8 cellular contexts compared by ENCODE assay signal in genomic region chr16:9256196-9256595, GRCh38.
DNase-seq lines count a peak whose midpoint lies in the region; ATAC-seq and TF ChIP-seq lines count a peak whose summit lies in the region.

No MANE protein-coding gene starts in this region.

- no peaks in the 10 kb centered on the region for H3K79me2 ChIP-seq in Karpas-422 (ENCODE audit: low read length)

- no peak overlapping the region for H3K27ac Mint-ChIP-seq in activated CD4-positive, alpha-beta T cell treated with anti-CD3 and anti-CD28 coated beads, Interleukin-2, amount 10 ng/mL, durations not matched to agents 7 days and 5 days

- H3K27ac ChIP-seq in Karpas-422 (ENCODE audit: low read length) = no peak overlapping the region
- no peak overlapping the region for H3K27ac ChIP-seq in gastroesophageal sphincter

- H3K36me3 ChIP-seq in Karpas-422 (ENCODE audit: insufficient read depth, low read length) (no peaks in the 10 kb centered on the region), gastroesophageal sphincter (no peaks in the 10 kb centered on the region)

- H3K27me3 Mint-ChIP-seq in activated CD4-positive, alpha-beta T cell treated with anti-CD3 and anti-CD28 coated beads, Interleukin-2, amount 10 ng/mL, durations not matched to agents 7 days and 5 days = peaks cover 2% of the 10 kb centered on the region

- no peaks in the 10 kb centered on the region for H3K36me3 Mint-ChIP-seq in activated CD4-positive, alpha-beta T cell treated with anti-CD3 and anti-CD28 coated beads, Interleukin-2, amount 10 ng/mL, durations not matched to agents 7 days and 5 days (ENCODE audit: low read depth)

- no peak for TF ChIP-seq EP300 in gastroesophageal sphincter (IDR thresholded peaks at IDR 0.05)

- H3K9me2 ChIP-seq in Karpas-422 (replicated peaks; ENCODE audit: insufficient read depth, low read length) = no peaks in the 10 kb centered on the region

- POLR2A ChIA-PET in activated CD4-positive, alpha-beta T cell treated with anti-CD3 and anti-CD28 coated beads, Interleukin-2, amount 10 ng/mL, durations not matched to agents 7 days and 5 days (lab: Charles Lee) = no interaction called here

- no peak for TF ChIP-seq POLR2A in gastroesophageal sphincter (IDR thresholded peaks at IDR 0.05)

- no peak overlapping the region for H2AFZ ChIP-seq in Karpas-422 (ENCODE audit: low read length)

- TF ChIP-seq CTCF in choroid plexus epithelial cell (conservative IDR thresholded peaks at IDR 0.05; ENCODE audit: low read depth, low read length) (peak; percentile 14), gastroesophageal sphincter (IDR thresholded peaks at IDR 0.05) (peak in 1 of 4 experiments; percentile 19)

- H3K4me2 ChIP-seq in Karpas-422 (ENCODE audit: low read depth, low read length, poor library complexity, severe bottlenecking) = no peak overlapping the region

- H3K4me3 Mint-ChIP-seq in activated CD4-positive, alpha-beta T cell treated with anti-CD3 and anti-CD28 coated beads, Interleukin-2, amount 10 ng/mL, durations not matched to agents 7 days and 5 days = no peak overlapping the region

- no peaks in the 10 kb centered on the region for H3K9me3 ChIP-seq in Karpas-422 (ENCODE audit: low read length)
- no peaks in the 10 kb centered on the region for H3K9me3 ChIP-seq in gastroesophageal sphincter

- no peaks in the 10 kb centered on the region for H4K20me1 ChIP-seq in Karpas-422 (ENCODE audit: insufficient read depth, low read depth, low read length)

- DNase-seq in activated CD4-positive, alpha-beta T cell treated with anti-CD3 and anti-CD28 coated beads, Interleukin-2, amount 10 ng/mL, durations not matched to agents 7 days and 5 days = peak; percentile 46
- DNase-seq in activated CD4-positive, alpha-beta T cell treated with anti-CD3 and anti-CD28 coated beads for 1 hour = no peak
- DNase-seq in Karpas-422 = peak; percentile 86
- peak; percentile 1 for DNase-seq in choroid plexus epithelial cell (ENCODE audit: low read depth)
- peak; percentile 8 to 17 for DNase-seq in stimulated activated CD4-positive, alpha-beta T cell treated with anti-CD3 and anti-CD28 coated beads, Interleukin-15, amount 100 ng/mL, for 48 hours (ENCODE audit: low read depth in 2 of 2)

- H3K9me3 Mint-ChIP-seq in activated CD4-positive, alpha-beta T cell treated with anti-CD3 and anti-CD28 coated beads, Interleukin-2, amount 10 ng/mL, durations not matched to agents 7 days and 5 days = no peaks in the 10 kb centered on the region

- 33 to 71% methylated on average over 1 of the region's 6 CpGs for WGBS in gastroesophageal sphincter (ENCODE audit: low coverage in 1 of 2), 2 donors

- H3K9ac ChIP-seq in Karpas-422 (ENCODE audit: low read length) = no peak overlapping the region

- ATAC-seq in gastroesophageal sphincter (no peak), GM21526 (IDR thresholded peaks at IDR 0.05; ENCODE audit: low FRiP score, unreplicated experiment) (no peak), GM18498 (IDR thresholded peaks at IDR 0.05; ENCODE audit: unreplicated experiment) (no peak)

- H3K4me1 ChIP-seq in Karpas-422 (ENCODE audit: low read length) (no peaks in the 10 kb centered on the region), gastroesophageal sphincter (no peaks in the 10 kb centered on the region)

- H3K4me1 Mint-ChIP-seq in activated CD4-positive, alpha-beta T cell treated with anti-CD3 and anti-CD28 coated beads, Interleukin-2, amount 10 ng/mL, durations not matched to agents 7 days and 5 days = no peaks in the 10 kb centered on the region

- CTCF ChIA-PET in activated CD4-positive, alpha-beta T cell treated with anti-CD3 and anti-CD28 coated beads, Interleukin-2, amount 10 ng/mL, durations not matched to agents 7 days and 5 days (lab: Charles Lee) = no interaction called here

- no peak overlapping the region for H3K4me3 ChIP-seq in Karpas-422 (ENCODE audit: low read length)
- no peak overlapping the region for H3K4me3 ChIP-seq in choroid plexus epithelial cell (ENCODE audit: low read depth, low read length)
- H3K4me3 ChIP-seq in gastroesophageal sphincter = no peak overlapping the region

- H3K27me3 ChIP-seq in Karpas-422 (ENCODE audit: low read length) (no peaks in the 10 kb centered on the region), gastroesophageal sphincter (peaks cover 28% of the 10 kb centered on the region)
